Comparison of ENCODE assay signal across 30 cellular contexts in the genomic region with DNA sequence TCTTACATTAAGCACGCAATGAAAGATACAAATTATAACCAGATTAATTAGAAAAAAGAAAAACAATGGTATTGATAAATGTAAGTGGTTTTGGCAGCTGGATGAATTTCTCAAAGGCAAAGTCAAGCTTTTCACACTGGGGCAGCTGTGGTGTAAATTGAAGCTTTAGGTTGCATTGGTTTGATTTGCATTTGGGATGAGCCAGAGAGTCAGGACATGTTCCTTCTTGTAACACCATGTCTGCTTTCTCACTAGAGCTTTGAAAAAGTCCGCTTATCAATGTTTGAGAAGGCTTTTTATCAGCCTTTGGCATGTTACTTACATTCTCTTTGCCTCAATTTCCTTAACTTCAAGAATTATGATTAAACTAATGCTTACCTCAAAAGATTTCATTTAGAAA.
"Had no signal": no experiment of that assay in that cellular context is flagged by ENCODE, and none has a peak within 500 bp of the region (broad histone marks: within the 10 kb centered on the region; RNA-seq: fewer than 3 reads in every experiment).

No MANE protein-coding gene starts in this region.

- H3K27ac ChIP-seq: hepatocyte, left lung, lower lobe of right lung, neural progenitor cell, neutrophil, ovary, prostate gland, skin epidermis, stomach, testis, thyroid gland, transverse colon, upper lobe of left lung, vagina had no signal

- H3K27me3 ChIP-seq: hepatocyte, left lung, neural progenitor cell, neutrophil, ovary, stomach, testis, thyroid gland, transverse colon, upper lobe of left lung, vagina had no signal

- H3K36me3 ChIP-seq: left lung, neural progenitor cell, neutrophil, ovary, prostate gland, thyroid gland, transverse colon, upper lobe of left lung, vagina had no signal

- H3K79me2 ChIP-seq: hepatocyte had no signal

- H3K4me2 ChIP-seq: hepatocyte, neural progenitor cell had no signal

- H3K9ac ChIP-seq: neural progenitor cell had no signal

- DNase-seq: kidney; left colon; left lung; lower lobe of right lung; mammary epithelial cell; mesenchymal stem cell; naive B cell; natural killer cell; nephron progenitor cell; occipital lobe; ovary; retina; right cardiac atrium; stimulated activated CD4-positive, alpha-beta T cell treated with anti-CD3 and anti-CD28 coated beads, Interleukin-12 subunit alpha, Interleukin-12 subunit beta, amount 100 ng/mL, for 4 hours; stimulated activated CD4-positive, alpha-beta T cell treated with anti-CD3 and anti-CD28 coated beads, Interleukin-15, amount 100 ng/mL, for 24 hours; stimulated activated CD4-positive, alpha-beta T cell treated with anti-CD3 and anti-CD28 coated beads, Interleukin-2, amount 100 ng/mL, for 24 hours; stimulated activated CD4-positive, alpha-beta T cell treated with anti-CD3 and anti-CD28 coated beads, Interleukin-4, amount 100 ng/mL, for 1 hour; stimulated activated naive B cell treated with anti-CD40 and anti-IgM and Interleukin-4, amounts not matched to agents 10 μg/mL and 1 μg/mL and 100 μg/mL, for 72 hours; stimulated activated naive CD8-positive, alpha-beta T cell treated with anti-CD3 and anti-CD28 coated beads, Interleukin-15, Interleukin-2, amounts not matched to agents 100 U/mL and 50 U/mL, for 24 hours; stomach; testis; thyroid gland; transverse colon had no signal

- H3K4me3 ChIP-seq: hepatocyte, left lung, lower lobe of right lung, neural progenitor cell, ovary, prostate gland, skin epidermis, stomach, thyroid gland, transverse colon, upper lobe of left lung, vagina had no signal

- H3K4me1 ChIP-seq: left lung, lower lobe of right lung, neural progenitor cell, prostate gland, stomach, testis, thyroid gland, transverse colon, upper lobe of left lung, vagina had no signal
